In genomic region chr11:125404811-125405481, GRCh38 we compare ENCODE assay signal across 8 cellular contexts.
DNase-seq lines count a peak whose midpoint lies in the region; ATAC-seq and TF ChIP-seq lines count a peak whose summit lies in the region.

No MANE protein-coding gene starts in this region.

- peak; percentile 67 for ATAC-seq in GM19455 (IDR thresholded peaks at IDR 0.05; ENCODE audit: unreplicated experiment)

- intact Hi-C loops in head of caudate nucleus (cut with DNase I) (loop anchor here (10.0 kb wide), 4 partner anchors 50 to 440 kb away; partner anchors contain the start of gene PKNOX2), prostate gland (cut with DNase I) (loop anchor here (2.0 to 5.0 kb wide), 3 partner anchors 34 to 313 kb away; partner anchors contain the start of gene PKNOX2), vagina (cut with DNase I) (loop anchor here (10.0 kb wide), 1 partner anchor 320 kb away; no protein-coding TSS in a partner anchor)

- H3K27ac Mint-ChIP-seq in activated naive CD4-positive, alpha-beta T cell treated with anti-CD3 and anti-CD28 coated beads, Interleukin-2, amount 10 ng/mL, durations not matched to agents 7 days and 5 days = no peak overlapping the region

- H3K27me3 ChIP-seq in HL-60 (ENCODE audit: insufficient read depth, poor library complexity, severe bottlenecking) (peaks cover 26% of the 10 kb centered on the region), prostate gland (replicated peaks; ENCODE audit: insufficient read depth) (no peaks in the 10 kb centered on the region), vagina (no peaks in the 10 kb centered on the region)

- H3K27ac ChIP-seq in HL-60 (replicated peaks) (no peak overlapping the region), prostate gland (peak overlapping the region; percentile 10 to 11), vagina (no peak overlapping the region)

- 15% methylated on average over 19 of the region's 19 CpGs for WGBS in prostate gland

- no peaks in the 10 kb centered on the region for H3K9me3 Mint-ChIP-seq in activated naive CD4-positive, alpha-beta T cell treated with anti-CD3 and anti-CD28 coated beads, Interleukin-2, amount 10 ng/mL, durations not matched to agents 7 days and 5 days

- DNase-seq in CD1c-positive myeloid dendritic cell (ENCODE audit: extremely low spot score) (peak; percentile 53), HL-60 (ENCODE audit: low read depth in 1 of 2, low spot score in 1 of 2) (peak; percentile 15 to 48), SKM-1 (lab: John Stamatoyannopoulos, UW; ENCODE audit: unreplicated experiment) (peak; percentile 43), head of caudate nucleus (peak; percentile 58 to 92 (median 84)), prostate gland (ENCODE audit: low spot score) (peak; percentile 57), vagina (ENCODE audit: extremely low spot score in 2 of 2) (no peak)
- peak; percentile 76 for DNase-seq in activated naive CD4-positive, alpha-beta T cell treated with anti-CD3 and anti-CD28 coated beads, Interleukin-2, amount 10 ng/mL, durations not matched to agents 7 days and 5 days

- H3K4me3 Mint-ChIP-seq in activated naive CD4-positive, alpha-beta T cell treated with anti-CD3 and anti-CD28 coated beads, Interleukin-2, amount 10 ng/mL, durations not matched to agents 7 days and 5 days = no peak overlapping the region

- H3K4me3 ChIP-seq in HL-60 (replicated peaks; ENCODE audit: insufficient read depth, low read length) (no peak overlapping the region), prostate gland (no peak overlapping the region), vagina (no peak overlapping the region)

- H3K36me3 Mint-ChIP-seq in activated naive CD4-positive, alpha-beta T cell treated with anti-CD3 and anti-CD28 coated beads, Interleukin-2, amount 10 ng/mL, durations not matched to agents 7 days and 5 days = no peaks in the 10 kb centered on the region

- H3K9me3 ChIP-seq in prostate gland = no peaks in the 10 kb centered on the region
- H3K9me3 ChIP-seq in vagina = no peaks in the 10 kb centered on the region

- CTCF ChIA-PET in activated naive CD4-positive, alpha-beta T cell treated with anti-CD3 and anti-CD28 coated beads, Interleukin-2, amount 10 ng/mL, durations not matched to agents 7 days and 5 days (lab: Charles Lee) = interaction anchor here (0.6 to 2.4 kb wide), 8 partner anchors 8 to 289 kb away, joined by 3 to 8 read pairs (median 4); no protein-coding TSS in a partner anchor

- no peaks in the 10 kb centered on the region for H3K4me1 Mint-ChIP-seq in activated naive CD4-positive, alpha-beta T cell treated with anti-CD3 and anti-CD28 coated beads, Interleukin-2, amount 10 ng/mL, durations not matched to agents 7 days and 5 days

- no peaks in the 10 kb centered on the region for H3K36me3 ChIP-seq in prostate gland
- no peaks in the 10 kb centered on the region for H3K36me3 ChIP-seq in vagina

- H3K27me3 Mint-ChIP-seq in activated naive CD4-positive, alpha-beta T cell treated with anti-CD3 and anti-CD28 coated beads, Interleukin-2, amount 10 ng/mL, durations not matched to agents 7 days and 5 days = peaks cover 90% of the 10 kb centered on the region

- H3K4me1 ChIP-seq in prostate gland (replicated peaks) = no peaks in the 10 kb centered on the region
- peaks cover 8% of the 10 kb centered on the region for H3K4me1 ChIP-seq in vagina

- TF ChIP-seq POLR2A in prostate gland (IDR thresholded peaks at IDR 0.05) (no peak), vagina (IDR thresholded peaks at IDR 0.05) (no peak)

- peak; percentile 94 for TF ChIP-seq CTCF in HL-60 (IDR thresholded peaks at IDR 0.05; ENCODE audit: insufficient read depth, low read length)
- peak; percentile 72 to 91 (median 86) for TF ChIP-seq CTCF in prostate gland (IDR thresholded peaks at IDR 0.05)
- peak; percentile 70 to 88 (median 75) for TF ChIP-seq CTCF in vagina (IDR thresholded peaks at IDR 0.05)

Comparison
In these comparisons a context has a peak if more than half of its experiments do, and no peak if none do; other contexts are left out.
1. DNase-seq: peak in CD1c-positive myeloid dendritic cell (single experiment), HL-60 (2 of 2), SKM-1 (single experiment), activated naive CD4-positive, alpha-beta T cell treated with anti-CD3 and anti-CD28 coated beads, Interleukin-2, amount 10 ng/mL, durations not matched to agents 7 days and 5 days (single experiment), head of caudate nucleus (42 of 42) and prostate gland (single experiment); none in vagina (0 of 2).
2. H3K27ac ChIP-seq: peak in prostate gland (2 of 2); none in HL-60 (single experiment) and vagina (single experiment).
3. Peak in every context shown above with its lines, with median percentiles within 50 percentile points of each other: CTCF ChIP-seq.